In the genomic region with DNA sequence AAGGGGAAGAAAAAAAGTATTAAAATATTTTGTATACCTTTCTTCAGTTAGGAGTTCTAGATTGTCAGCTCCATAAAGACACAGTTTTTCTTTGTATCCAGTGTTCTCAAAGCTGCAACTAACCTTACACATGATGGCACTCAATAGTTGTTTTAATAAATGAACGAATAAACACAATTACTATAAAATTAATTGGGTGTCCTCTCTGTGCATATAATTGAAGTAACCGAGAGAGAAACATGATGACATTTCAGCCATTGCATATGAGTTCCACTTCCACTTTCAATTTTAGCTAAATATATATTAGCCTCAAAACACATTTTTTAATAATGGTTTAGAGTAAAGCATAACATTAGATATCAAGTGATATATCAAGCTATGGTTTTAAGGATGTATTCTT, we compare ENCODE assay signal across 21 cellular contexts.
A peak's percentile ranks its signal among the peaks of the same experiment; 100 is the strongest.
DNase-seq lines count a peak whose midpoint lies in the region; ATAC-seq and TF ChIP-seq lines count a peak whose summit lies in the region.
"Had no signal": no experiment of that assay in that cellular context is flagged by ENCODE, and none has a peak within 500 bp of the region (broad histone marks: within the 10 kb centered on the region; RNA-seq: fewer than 3 reads in every experiment).

No MANE protein-coding gene starts in this region.

- H3K4me1 ChIP-seq in PC-3 (ENCODE audit: insufficient read depth, low read length) (no peaks in the 10 kb centered on the region), aorta (ENCODE audit: control insufficient read depth in 1 of 2, insufficient read depth in 2 of 2, low read length in 2 of 2) (no peaks in the 10 kb centered on the region)
- H3K4me1 ChIP-seq: ascending aorta, left lung, thyroid gland had no signal

- H3K4me3 ChIP-seq in LNCaP clone FGC (ENCODE audit: low read depth, low read length) (no peak overlapping the region), PC-3 (ENCODE audit: low read length) (no peak overlapping the region), aorta (ENCODE audit: low read length in 2 of 2) (no peak overlapping the region)
- H3K4me3 ChIP-seq: ascending aorta, left lung, thyroid gland had no signal

- no peaks in the 10 kb centered on the region for H3K9me2 ChIP-seq in PC-3 (replicated peaks; ENCODE audit: low read length)

- no peaks in the 10 kb centered on the region for H3F3A ChIP-seq in PC-3 (ENCODE audit: low read length, unreplicated experiment)

- POLR2A ChIA-PET in PC-3 (lab: Charles Lee; ENCODE audit: unreplicated experiment): no interaction called here

- peaks cover 11% of the 10 kb centered on the region for H3K9me3 Mint-ChIP-seq in osteocyte (ENCODE audit: unreplicated experiment)

- H3K4me2 ChIP-seq in PC-3 (ENCODE audit: low read length): no peak overlapping the region

- no peak overlapping the region for H3K4me3 Mint-ChIP-seq in osteocyte (ENCODE audit: unreplicated experiment)

- TF ChIP-seq CTCF in LNCaP clone FGC (IDR thresholded peaks at IDR 0.05; ENCODE audit: control insufficient read depth, extremely low read depth, insufficient read depth) (peak; percentile 24; the same call in 1 of the 2 replicates), PC-3 (conservative IDR thresholded peaks at IDR 0.05; ENCODE audit: low read depth, low read length) (no peak), osteocyte (IDR thresholded peaks at IDR 0.05) (no peak)

- WGBS in aorta, 2 donors: 71 to 78% methylated on average over 2 of the region's 2 CpGs

- no peaks in the 10 kb centered on the region for H3K36me3 ChIP-seq in PC-3 (ENCODE audit: low read depth, low read length)
- no peaks in the 10 kb centered on the region for H3K36me3 ChIP-seq in aorta (ENCODE audit: control insufficient read depth in 1 of 2, insufficient read depth in 2 of 2, low read length in 1 of 2)
- H3K36me3 ChIP-seq: ascending aorta, left lung, thyroid gland had no signal

- DNase-seq in NOMO-1 treated with DMSO at 0.1 percent for 48 hours (lab: John Stamatoyannopoulos, UW; ENCODE audit: unreplicated experiment) (peak; percentile 31), NOMO-1 treated with dmso at 0.1 percent for 144 hours (lab: John Stamatoyannopoulos, UW; ENCODE audit: unreplicated experiment) (no peak), LNCaP clone FGC (ENCODE audit: low read depth) (no peak), PC-3 (no peak), osteocyte (ENCODE audit: extremely low spot score, unreplicated experiment) (no peak), inferior parietal cortex (ENCODE audit: extremely low spot score) (no peak), aorta (no peak)
- DNase-seq: 8988T; activated naive CD4-positive, alpha-beta T cell; cerebellar nuclear complex; glutamatergic neuron; left lung; NCI-H1417; NCI-H2171; NCI-H748 treated with DMSO at 0.1 percent for 48 hours; stimulated activated CD4-positive, alpha-beta T cell treated with anti-CD3 and anti-CD28 coated beads, Interleukin-12 subunit alpha, Interleukin-12 subunit beta, amount 100 ng/mL, for 4 hours; thyroid gland had no signal

- H3K27ac Mint-ChIP-seq in osteocyte (ENCODE audit: unreplicated experiment): no peak overlapping the region

- no peaks in the 10 kb centered on the region for H3K27me3 Mint-ChIP-seq in osteocyte (ENCODE audit: unreplicated experiment)

- no peaks in the 10 kb centered on the region for H3K9me3 ChIP-seq in PC-3 (ENCODE audit: low read length)
- no peaks in the 10 kb centered on the region for H3K9me3 ChIP-seq in aorta (ENCODE audit: control insufficient read depth, low read length)
- H3K9me3 ChIP-seq: ascending aorta, thyroid gland had no signal

- BruUV-seq in PC-3 (replicated peaks; lab: Mats Ljungman, UMichigan): no TSS peak

- H3K79me2 ChIP-seq in PC-3 (ENCODE audit: low read length): no peaks in the 10 kb centered on the region

- CTCF ChIA-PET in PC-3 (lab: Charles Lee): no interaction called here

- peak; percentile 48 for ATAC-seq in HG02798 (IDR thresholded peaks at IDR 0.05; ENCODE audit: poor library complexity, unreplicated experiment)
- ATAC-seq in PC-3: no peak
- ATAC-seq in aorta (ENCODE audit: low FRiP score): no peak
- ATAC-seq: left lung had no signal

- no peak overlapping the region for H3K9ac ChIP-seq in PC-3 (ENCODE audit: low read length)

- H3K27me3 ChIP-seq in PC-3 (ENCODE audit: low read length) (no peaks in the 10 kb centered on the region), aorta (ENCODE audit: control insufficient read depth in 1 of 2, insufficient read depth in 2 of 2, low read length in 1 of 2) (no peaks in the 10 kb centered on the region)
- H3K27me3 ChIP-seq: ascending aorta, left lung, thyroid gland had no signal

- H4K20me1 ChIP-seq in PC-3 (ENCODE audit: low read length): no peaks in the 10 kb centered on the region

- no peaks in the 10 kb centered on the region for H3K36me3 Mint-ChIP-seq in osteocyte (ENCODE audit: unreplicated experiment)

- H3K4me1 Mint-ChIP-seq in osteocyte (ENCODE audit: unreplicated experiment): no peaks in the 10 kb centered on the region

- intact Hi-C loops in PC-3 (cut with micrococcal nuclease): no loop called here
- intact Hi-C loops in aorta (cut with DNase I): no loop called here

- H2AFZ ChIP-seq in PC-3 (ENCODE audit: low read length): no peak overlapping the region

- no peak overlapping the region for H3K27ac ChIP-seq in PC-3 (ENCODE audit: low read length)
- H3K27ac ChIP-seq in aorta (ENCODE audit: low read depth in 1 of 2, low read length in 2 of 2): no peak overlapping the region
- H3K27ac ChIP-seq: ascending aorta, HL-60, left lung, RWPE1, thyroid gland had no signal
